In genomic region chr17:38742431-38743308, GRCh38 we compare ENCODE assay signal across 8 cellular contexts. TPM values are rescaled to one million over a fixed set of nuclear protein-coding genes. Genes with fewer than 3 reads are reported as not detected.
DNase-seq lines count a peak whose midpoint lies in the region; ATAC-seq and TF ChIP-seq lines count a peak whose summit lies in the region.

No MANE protein-coding gene starts in this region.

- TF ChIP-seq CTCF in Calu3 (IDR thresholded peaks at IDR 0.05; ENCODE audit: unreplicated experiment) (no peak), cardiac fibroblast (IDR thresholded peaks at IDR 0.05; ENCODE audit: low read depth, low read length) (no peak)

- H3K9me3 Mint-ChIP-seq in Calu3 (ENCODE audit: low read depth, unreplicated experiment) = no peaks in the 10 kb centered on the region

- H3K4me3 Mint-ChIP-seq in Calu3 (ENCODE audit: low read depth, unreplicated experiment) = no peak overlapping the region

- DNase-seq in Calu3 (peak; percentile 63), NCI-H2107 treated with DMSO at 0.1 percent for 48 hours (lab: John Stamatoyannopoulos, UW; ENCODE audit: unreplicated experiment) (peak; percentile 48), cardiac fibroblast (ENCODE audit: low read depth in 2 of 2) (peak; percentile 95), lung microvascular endothelial cell (ENCODE audit: low read depth in 2 of 2) (peak; percentile 96), NCI-H526 treated with DMSO at 0.1 percent for 48 hours (lab: John Stamatoyannopoulos, UW) (no peak), SKM-1 treated with dmso at 0.1 percent for 144 hours (lab: John Stamatoyannopoulos, UW; ENCODE audit: unreplicated experiment) (no peak)
- no peak for DNase-seq in stimulated activated CD4-positive, alpha-beta T cell treated with anti-CD3 and anti-CD28 coated beads, Interleukin-4, amount 100 ng/mL, for 1 hour

- no TSS peak for BruUV-seq in Calu3 (replicated peaks; lab: Mats Ljungman, UMichigan)

- no peak overlapping the region for H3K27ac Mint-ChIP-seq in Calu3 (ENCODE audit: unreplicated experiment)

- peaks cover 53% of the 10 kb centered on the region for H3K4me1 Mint-ChIP-seq in Calu3 (ENCODE audit: low read depth, unreplicated experiment)

- ATAC-seq in HG03196 (IDR thresholded peaks at IDR 0.05; ENCODE audit: unreplicated experiment) = no peak

- H3K4me3 ChIP-seq in cardiac fibroblast (replicated peaks in 1 of 2; ENCODE audit: low read depth in 2 of 2, low read length in 2 of 2) = no peak overlapping the region

- CTCF ChIA-PET in Calu3 (lab: Charles Lee) = interaction anchor here (0.6 kb wide), 1 partner anchor 624 kb away, joined by 3 read pairs; no protein-coding TSS in a partner anchor

- intact Hi-C loops in Calu3 (cut with micrococcal nuclease; ENCODE audit: unreplicated experiment) = no loop called here

- H3K36me3 Mint-ChIP-seq in Calu3 (ENCODE audit: insufficient read depth, unreplicated experiment) = peaks cover 99% of the 10 kb centered on the region

- no peaks in the 10 kb centered on the region for H3K27me3 Mint-ChIP-seq in Calu3 (ENCODE audit: unreplicated experiment)

RNA-seq across cellular contexts. Expression of gene PCGF2, which starts 5.5 kb away (rescaled TPM):
- 196 and 205 TPM in 2 replicates for total RNA-seq in Calu3 (2022)
- total RNA-seq in lung microvascular endothelial cell = 3.7 and 3.8 TPM in 2 replicates

RNA-seq across cellular contexts. Expression of gene PSMB3, which starts 9.9 kb away (rescaled TPM):
- total RNA-seq in Calu3 (2022) = 893 and 935 TPM in 2 replicates
- total RNA-seq in lung microvascular endothelial cell = 354 and 411 TPM in 2 replicates

RNA-seq across cellular contexts. Expression of gene CISD3, which starts 12.5 kb away (rescaled TPM):
- total RNA-seq in Calu3 (2022) (101 and 109 TPM in 2 replicates), lung microvascular endothelial cell (3.5 and 3.6 TPM in 2 replicates)

RNA-seq across cellular contexts. Expression of gene MLLT6, which starts 37.6 kb away (rescaled TPM):
- total RNA-seq in Calu3 (2022) (463 and 498 TPM in 2 replicates), lung microvascular endothelial cell (12.0 and 17.3 TPM in 2 replicates)

RNA-seq across cellular contexts. Expression of gene PIP4K2B, which starts 56.7 kb away (rescaled TPM):
- total RNA-seq in Calu3 (2022) (101 and 120 TPM in 2 replicates), lung microvascular endothelial cell (23.1 and 36.7 TPM in 2 replicates)

Comparison
In these comparisons a context has a peak if more than half of its experiments do, and no peak if none do; other contexts are left out.
1. DNase-seq: peak in Calu3 (single experiment), NCI-H2107 treated with DMSO at 0.1 percent for 48 hours (single experiment), cardiac fibroblast (2 of 2) and lung microvascular endothelial cell (2 of 2); none in NCI-H526 treated with DMSO at 0.1 percent for 48 hours (single experiment), stimulated activated CD4-positive, alpha-beta T cell treated with anti-CD3 and anti-CD28 coated beads, Interleukin-4, amount 100 ng/mL, for 1 hour (single experiment) and SKM-1 treated with dmso at 0.1 percent for 144 hours (single experiment).
2. RNA of gene PCGF2, which starts 5.5 kb away (total RNA-seq): 196 to 205 TPM in Calu3; 3.7 to 3.8 TPM in lung microvascular endothelial cell; every median in the first group is over 10 times any median in the second.
3. RNA of gene CISD3, which starts 12.5 kb away (total RNA-seq): 101 to 109 TPM in Calu3; 3.5 to 3.6 TPM in lung microvascular endothelial cell; every median in the first group is over 10 times any median in the second.